13 cellular contexts compared by ENCODE assay signal in the genomic region with DNA sequence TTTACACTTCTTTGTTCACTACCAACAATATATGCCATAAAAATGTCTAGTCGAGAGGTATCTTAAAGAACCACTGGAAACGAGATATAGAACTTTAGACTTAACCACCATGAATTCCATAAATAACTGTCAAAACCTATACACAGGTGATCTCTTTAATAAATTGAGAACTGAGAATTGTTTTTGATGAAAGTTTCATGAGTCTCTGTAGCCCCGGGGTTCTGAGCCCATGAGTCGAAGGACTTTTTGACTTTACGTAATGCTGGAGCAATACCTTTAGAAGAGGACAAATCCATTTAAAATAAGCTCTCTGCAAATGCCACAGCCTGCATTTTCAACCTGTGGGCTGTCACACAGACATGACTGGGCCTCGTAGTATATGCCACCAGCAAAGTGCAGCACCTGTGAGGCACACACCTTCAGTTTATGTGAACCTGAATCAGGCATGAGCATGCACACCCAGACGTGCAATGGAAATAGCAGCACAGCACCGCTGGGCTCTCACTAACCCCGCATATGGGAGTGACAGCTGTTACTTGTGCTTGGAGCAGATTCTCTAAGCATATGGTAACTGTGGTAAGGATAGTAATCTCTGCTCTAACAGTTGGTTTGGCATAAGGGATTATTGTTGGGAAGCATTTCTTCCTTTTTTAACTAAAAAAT.
DNase-seq lines count a peak whose midpoint lies in the region; ATAC-seq lines count a peak whose summit lies in the region.
"Had no signal": no experiment of that assay in that cellular context is flagged by ENCODE, and none has a peak within 500 bp of the region (broad histone marks: within the 10 kb centered on the region; RNA-seq: fewer than 3 reads in every experiment).

No MANE protein-coding gene starts in this region.

- peak; percentile 35 to 55 for ATAC-seq in activated T-cell treated with anti-CD3 and anti-CD28 coated beads, Interleukin-2, amount 50 U/mL, for 4 hours
- ATAC-seq in stimulated activated naive CD8-positive, alpha-beta T cell treated with anti-CD3 and anti-CD28 coated beads, Interleukin-15, amount 100 ng/mL, for 72 hours, result peak; percentile 56
- no peak for ATAC-seq in HG03039 (IDR thresholded peaks at IDR 0.05; ENCODE audit: unreplicated experiment)

- no peak overlapping the region for H3K4me3 Mint-ChIP-seq in activated T-cell treated with anti-CD3 and anti-CD28 coated beads, Interleukin-2, amount 50 U/mL, for 4 hours
- peak overlapping the region; percentile 47 to 71 for H3K4me3 Mint-ChIP-seq in stimulated activated naive CD8-positive, alpha-beta T cell treated with anti-CD3 and anti-CD28 coated beads, Interleukin-15, amount 100 ng/mL, for 72 hours
- H3K4me3 Mint-ChIP-seq: immature natural killer cell, natural killer cell had no signal

- H3K4me1 Mint-ChIP-seq in activated T-cell treated with anti-CD3 and anti-CD28 coated beads, Interleukin-2, amount 50 U/mL, for 4 hours (ENCODE audit: low read depth), result peaks cover 38% of the 10 kb centered on the region
- H3K4me1 Mint-ChIP-seq in stimulated activated naive CD8-positive, alpha-beta T cell treated with anti-CD3 and anti-CD28 coated beads, Interleukin-15, amount 100 ng/mL, for 72 hours, result peaks cover 54% of the 10 kb centered on the region

- peaks cover 8% of the 10 kb centered on the region for H3K9me3 Mint-ChIP-seq in activated T-cell treated with anti-CD3 and anti-CD28 coated beads, Interleukin-2, amount 50 U/mL, for 4 hours
- peaks cover 15 to 37% of the 10 kb centered on the region in 2 donors for H3K9me3 Mint-ChIP-seq in stimulated activated naive CD8-positive, alpha-beta T cell treated with anti-CD3 and anti-CD28 coated beads, Interleukin-15, amount 100 ng/mL, for 72 hours
- H3K9me3 Mint-ChIP-seq: natural killer cell had no signal

- DNase-seq in activated T-cell treated with anti-CD3 and anti-CD28 coated beads, Interleukin-2, amount 50 U/mL, for 4 hours, result no peak
- no peak for DNase-seq in activated T-cell treated with anti-CD3 and anti-CD28 coated beads, Interleukin-2, amount 50 U/mL, for 48 hours
- peak; percentile 47 for DNase-seq in NCI-H524 treated with DMSO at 0.1 percent for 48 hours (lab: John Stamatoyannopoulos, UW)
- peak; percentile 21 for DNase-seq in activated naive CD4-positive, alpha-beta T cell treated with anti-CD3 and anti-CD28 coated beads, Interleukin-2, amount 50 U/mL, for 16 hours
- peak in 1 of 2 donors; percentile 19 for DNase-seq in stimulated activated naive CD8-positive, alpha-beta T cell treated with anti-CD3 and anti-CD28 coated beads, Interleukin-15, amount 100 ng/mL, for 72 hours
- no peak for DNase-seq in H4 (ENCODE audit: low spot score)
- DNase-seq in SHP77 (lab: John Stamatoyannopoulos, UW), result no peak
- DNase-seq: immature natural killer cell, natural killer cell, NCI-H187 treated with DMSO at 0.1 percent for 48 hours, NCI-H510A treated with DMSO at 0.1 percent for 48 hours, thyroid gland had no signal

- H3K36me3 Mint-ChIP-seq in activated T-cell treated with anti-CD3 and anti-CD28 coated beads, Interleukin-2, amount 50 U/mL, for 4 hours (ENCODE audit: insufficient read depth), result no peaks in the 10 kb centered on the region
- H3K36me3 Mint-ChIP-seq: immature natural killer cell, natural killer cell had no signal

- H3K27ac Mint-ChIP-seq in stimulated activated naive CD8-positive, alpha-beta T cell treated with anti-CD3 and anti-CD28 coated beads, Interleukin-15, amount 100 ng/mL, for 72 hours, result peak overlapping the region in 1 of 2 donors; percentile 81
- H3K27ac Mint-ChIP-seq: immature natural killer cell had no signal

- H3K27me3 Mint-ChIP-seq in activated T-cell treated with anti-CD3 and anti-CD28 coated beads, Interleukin-2, amount 50 U/mL, for 4 hours (ENCODE audit: low read depth), result no peaks in the 10 kb centered on the region
- no peaks in the 10 kb centered on the region for H3K27me3 Mint-ChIP-seq in stimulated activated naive CD8-positive, alpha-beta T cell treated with anti-CD3 and anti-CD28 coated beads, Interleukin-15, amount 100 ng/mL, for 72 hours

Comparison
In these comparisons a context has a peak if more than half of its experiments do, and no peak if none do; other contexts are left out.
1. DNase-seq: peak in NCI-H524 treated with DMSO at 0.1 percent for 48 hours (single experiment) and activated naive CD4-positive, alpha-beta T cell treated with anti-CD3 and anti-CD28 coated beads, Interleukin-2, amount 50 U/mL, for 16 hours (single experiment); none in activated T-cell treated with anti-CD3 and anti-CD28 coated beads, Interleukin-2, amount 50 U/mL, for 4 hours (single experiment), activated T-cell treated with anti-CD3 and anti-CD28 coated beads, Interleukin-2, amount 50 U/mL, for 48 hours (0 of 2), H4 (single experiment) and SHP77 (0 of 2).